ENCODE assay signal across 20 cellular contexts in genomic region chr5:98341711-98342042, GRCh38.
DNase-seq lines count a peak whose midpoint lies in the region; ATAC-seq and TF ChIP-seq lines count a peak whose summit lies in the region.
"Had no signal": no experiment of that assay in that cellular context is flagged by ENCODE, and none has a peak within 500 bp of the region (broad histone marks: within the 10 kb centered on the region; RNA-seq: fewer than 3 reads in every experiment).

No MANE protein-coding gene starts in this region.

- no peak for TF ChIP-seq CTCF in BJ (IDR thresholded peaks at IDR 0.05; ENCODE audit: insufficient read depth, low read depth, low read length)

- H3K27me3 ChIP-seq in BJ (ENCODE audit: control insufficient read depth, insufficient read depth, low read length) (no peaks in the 10 kb centered on the region), adipocyte (replicated peaks; ENCODE audit: control insufficient read depth, insufficient read depth, low read length) (no peaks in the 10 kb centered on the region), skeletal muscle satellite cell (ENCODE audit: control insufficient read depth, insufficient read depth, low read length) (no peaks in the 10 kb centered on the region)
- H3K27me3 ChIP-seq: spleen had no signal

- POLR2A ChIA-PET in BJ (lab: Charles Lee): interaction anchor here (0.6 to 1.6 kb wide), 4 partner anchors 73 to 431 kb away, joined by 4 to 17 read pairs (median 6); no protein-coding TSS in a partner anchor

- H3K9me3 ChIP-seq in adipocyte (ENCODE audit: control insufficient read depth, low read length) (no peaks in the 10 kb centered on the region), skeletal muscle satellite cell (replicated peaks; ENCODE audit: low read length) (no peaks in the 10 kb centered on the region)

- H3K36me3 ChIP-seq in BJ (ENCODE audit: control insufficient read depth, insufficient read depth, low read length) (no peaks in the 10 kb centered on the region), adipocyte (ENCODE audit: control insufficient read depth, insufficient read depth, low read length, severe bottlenecking) (no peaks in the 10 kb centered on the region), skeletal muscle satellite cell (ENCODE audit: insufficient read depth, low read length) (no peaks in the 10 kb centered on the region)
- H3K36me3 ChIP-seq: spleen had no signal

- CTCF ChIA-PET in BJ (lab: Yijun Ruan, JAX): interaction anchor here (0.9 to 2.4 kb wide), 3 partner anchors 31 to 1111 kb away, joined by 3 to 12 read pairs (median 7); no protein-coding TSS in a partner anchor

- no peak for ATAC-seq in GM18511 (IDR thresholded peaks at IDR 0.05; ENCODE audit: unreplicated experiment)
- ATAC-seq: natural killer cell treated with Interleukin-12 subunit alpha and Interleukin-12 subunit beta and Interleukin-15 and Interleukin-18, amount 100 ng/mL, for 72 hours had no signal

- DNase-seq in BJ (ENCODE audit: low read depth): peak; percentile 43
- peak; percentile 71 for DNase-seq in adipocyte (ENCODE audit: low read depth)
- peak; percentile 75 for DNase-seq in fibroblast of peridontal ligament (ENCODE audit: extremely low read depth)
- DNase-seq in NCI-H226: no peak
- DNase-seq in T-helper 9 cell: no peak
- DNase-seq: activated CD8-positive, alpha-beta memory T cell treated with anti-CD3 and anti-CD28 coated beads for 24 hours; activated effector memory CD4-positive, alpha-beta T cell treated with anti-CD3 and anti-CD28 coated beads, Interleukin-2, amount 50 U/mL, for 16 hours; activated naive CD8-positive, alpha-beta T cell treated with anti-CD3 and anti-CD28 coated beads, Interleukin-2, amount 10 ng/mL, durations not matched to agents 7 days and 5 days; activated T-cell treated with anti-CD3 and anti-CD28 coated beads, Interleukin-2, amount 50 U/mL, for 1 hour; AML-193; CD4-positive, alpha-beta memory T cell; kidney; midbrain; NCI-H510A; spleen; stimulated activated CD4-positive, alpha-beta T cell treated with anti-CD3 and anti-CD28 coated beads, Interleukin-2, amount 100 ng/mL, for 48 hours; T-helper 2 cell had no signal

- H3K4me3 ChIP-seq in BJ (ENCODE audit: low read depth, low read length) (no peak overlapping the region), adipocyte (ENCODE audit: low read length) (peak overlapping the region; percentile 49), skeletal muscle satellite cell (ENCODE audit: low read length) (no peak overlapping the region)
- H3K4me3 ChIP-seq: spleen had no signal

- H3K4me2 ChIP-seq in skeletal muscle satellite cell (ENCODE audit: low read length): peak overlapping the region; percentile 7

- H3K4me1 ChIP-seq in adipocyte (ENCODE audit: control insufficient read depth, insufficient read depth, low read length) (peaks cover 19% of the 10 kb centered on the region), skeletal muscle satellite cell (ENCODE audit: control insufficient read depth, insufficient read depth, low read length) (peaks cover 19% of the 10 kb centered on the region)
- H3K4me1 ChIP-seq: spleen had no signal

- H3K9ac ChIP-seq in adipocyte (ENCODE audit: low read length): peak overlapping the region; percentile 72
- peak overlapping the region; percentile 62 for H3K9ac ChIP-seq in skeletal muscle satellite cell (ENCODE audit: low read depth, low read length)

Comparison
In these comparisons a context has a peak if more than half of its experiments do, and no peak if none do; other contexts are left out.
1. DNase-seq: peak in BJ (single experiment), adipocyte (single experiment) and fibroblast of peridontal ligament (single experiment); none in NCI-H226 (single experiment) and T-helper 9 cell (single experiment).